Comparison of ENCODE assay signal across 16 cellular contexts in genomic region chr3:117793684-117794304, GRCh38.
"Had no signal": no experiment of that assay in that cellular context is flagged by ENCODE, and none has a peak within 500 bp of the region (broad histone marks: within the 10 kb centered on the region; RNA-seq: fewer than 3 reads in every experiment).

No MANE protein-coding gene starts in this region.

- H3K4me3 Mint-ChIP-seq: type B pancreatic cell had no signal

- ATAC-seq: activated CD4-positive, CD25-positive, alpha-beta regulatory T cell treated with anti-CD3 and anti-CD28 coated beads, Interleukin-2, amount 50 U/mL, for 24 hours; gastroesophageal sphincter; left colon; sciatic nerve; stimulated activated naive CD8-positive, alpha-beta T cell treated with anti-CD3 and anti-CD28 coated beads, Interleukin-15, Interleukin-2, amounts not matched to agents 100 U/mL and 50 U/mL, for 24 hours had no signal

- H3K4me1 ChIP-seq: colonic mucosa, gastroesophageal sphincter, suprapubic skin had no signal

- H3K4me3 ChIP-seq: colonic mucosa, gastroesophageal sphincter, lung, ovary, suprapubic skin had no signal

- H3K27me3 ChIP-seq: colonic mucosa, ovary, suprapubic skin had no signal

- H3K27ac ChIP-seq: colonic mucosa, gastroesophageal sphincter, ovary, suprapubic skin had no signal

- H3K9me3 ChIP-seq: colonic mucosa, gastroesophageal sphincter, ovary, suprapubic skin had no signal

- DNase-seq: activated CD4-positive, alpha-beta T cell treated with anti-CD3 and anti-CD28 coated beads, Interleukin-2, amount 50 U/mL, for 1 hour; activated naive CD4-positive, alpha-beta T cell; activated T-cell treated with anti-CD3 and anti-CD28 coated beads for 4 hours; colonic mucosa; effector CD4-positive, alpha-beta T cell; left colon; midbrain; ovary; stimulated activated naive CD8-positive, alpha-beta T cell treated with anti-CD3 and anti-CD28 coated beads, Interleukin-15, Interleukin-2, amounts not matched to agents 100 U/mL and 50 U/mL, for 24 hours; T-helper 9 cell had no signal

- H3K27ac Mint-ChIP-seq: type B pancreatic cell had no signal

- H3K36me3 ChIP-seq: colonic mucosa, gastroesophageal sphincter, ovary, suprapubic skin had no signal
